40 cellular contexts compared by ENCODE assay signal in genomic region chr17:13874134-13874533, GRCh38.
"Had no signal": no experiment of that assay in that cellular context is flagged by ENCODE, and none has a peak within 500 bp of the region (broad histone marks: within the 10 kb centered on the region; RNA-seq: fewer than 3 reads in every experiment).

No MANE protein-coding gene starts in this region.

- FAIRE-seq: astrocyte, bronchial epithelial cell had no signal

- H3K4me1 ChIP-seq: adrenal gland, ascending aorta, body of pancreas, breast epithelium had no signal

- DNase-seq: activated effector memory CD4-positive, alpha-beta T cell treated with anti-CD3 and anti-CD28 coated beads, Interleukin-2, amount 50 U/mL, for 16 hours; activated effector memory CD4-positive, alpha-beta T cell treated with Interleukin-2 at 50 U/mL for 16 hours; activated gamma-delta T cell; activated gamma-delta T cell treated with Interleukin-2 at 50 U/mL for 16 hours; activated naive CD4-positive, alpha-beta T cell; activated naive CD4-positive, alpha-beta T cell treated with anti-CD3 and anti-CD28 coated beads for 36 hours; activated naive CD4-positive, alpha-beta T cell treated with anti-CD3 and anti-CD28 coated beads, Interleukin-2, amount 10 ng/mL, durations not matched to agents 7 days and 5 days; activated naive CD4-positive, alpha-beta T cell treated with anti-CD3 and anti-CD28 coated beads, Interleukin-2, amount 50 U/mL, for 16 hours; activated naive CD4-positive, alpha-beta T cell treated with Interleukin-2 at 50 U/mL for 16 hours; activated naive CD8-positive, alpha-beta T cell treated with anti-CD3 and anti-CD28 coated beads for 36 hours; activated naive CD8-positive, alpha-beta T cell treated with anti-CD3 and anti-CD28 coated beads, Interleukin-2, amount 10 ng/mL, durations not matched to agents 7 days and 5 days; activated naive CD8-positive, alpha-beta T cell treated with anti-CD3 and anti-CD28 coated beads, Interleukin-2, amount 50 U/mL, for 24 hours; activated T-cell treated with anti-CD3 and anti-CD28 coated beads, Interleukin-2, amount 50 U/mL, for 1 hour; activated T-cell treated with anti-CD3 and anti-CD28 coated beads, Interleukin-2, amount 50 U/mL, for 24 hours; activated T-cell treated with anti-CD3 and anti-CD28 coated beads, Interleukin-2, amount 50 U/mL, for 4 hours; activated T-cell treated with anti-CD3 and anti-CD28 coated beads, Interleukin-2, amount 50 U/mL, for 48 hours; activated T-cell treated with anti-CD3 and anti-CD28 coated beads, Interleukin-2, amount 50 U/mL, for 72 hours; adrenal gland; amniotic stem cell; amygdala; anterior cingulate cortex; aorta; body of pancreas; brain microvascular endothelial cell; caudate nucleus; central memory CD4-positive, alpha-beta T cell; cerebellar nuclear complex had no signal

- H3K27me3 Mint-ChIP-seq: activated naive CD4-positive, alpha-beta T cell treated with anti-CD3 and anti-CD28 coated beads, Interleukin-2, amount 10 ng/mL, durations not matched to agents 7 days and 5 days; activated naive CD4-positive, alpha-beta T cell treated with anti-CD3 and anti-CD28 coated beads, Interleukin-2, amount 50 U/mL, for 24 hours; activated naive CD8-positive, alpha-beta T cell; activated naive CD8-positive, alpha-beta T cell treated with anti-CD3 and anti-CD28 coated beads for 36 hours; activated naive CD8-positive, alpha-beta T cell treated with anti-CD3 and anti-CD28 coated beads, Interleukin-2, amount 10 ng/mL, durations not matched to agents 7 days and 5 days; activated naive CD8-positive, alpha-beta T cell treated with anti-CD3 and anti-CD28 coated beads, Interleukin-2, amount 50 U/mL, for 24 hours; activated T-cell treated with anti-CD3 and anti-CD28 coated beads, Interleukin-2, amount 50 U/mL, for 24 hours; activated T-helper 17 cell treated with anti-CD3 and anti-CD28 coated beads, Interleukin-2, amount 50 U/mL, for 72 hours; brain; central memory CD8-positive, alpha-beta T cell had no signal

- H3K36me3 ChIP-seq: adrenal gland, ascending aorta, brain microvascular endothelial cell, breast epithelium, cardiac muscle cell had no signal

- H3K36me3 Mint-ChIP-seq: activated naive CD4-positive, alpha-beta T cell treated with anti-CD3 and anti-CD28 coated beads, Interleukin-2, amount 50 U/mL, for 72 hours; activated naive CD8-positive, alpha-beta T cell treated with anti-CD3 and anti-CD28 coated beads, Interleukin-2, amount 10 ng/mL, durations not matched to agents 7 days and 5 days; brain had no signal

- H3K9me3 Mint-ChIP-seq: activated naive CD4-positive, alpha-beta T cell treated with anti-CD3 and anti-CD28 coated beads for 36 hours; activated naive CD4-positive, alpha-beta T cell treated with anti-CD3 and anti-CD28 coated beads, Interleukin-2, amount 10 ng/mL, durations not matched to agents 7 days and 5 days; activated naive CD4-positive, alpha-beta T cell treated with anti-CD3 and anti-CD28 coated beads, Interleukin-2, amount 50 U/mL, for 24 hours; activated naive CD8-positive, alpha-beta T cell treated with anti-CD3 and anti-CD28 coated beads for 36 hours; activated naive CD8-positive, alpha-beta T cell treated with anti-CD3 and anti-CD28 coated beads, Interleukin-2, amount 50 U/mL, for 24 hours; activated T-helper 2 cell treated with anti-CD3 and anti-CD28 coated beads, Interferon-gamma antibody, Interleukin-2, Interleukin-4, amounts not matched to agents 10 μg/mL and 5 μg/mL and 100 μg/mL, durations not matched to agents 14 hours and 24 hours and 36 hours; brain; central memory CD8-positive, alpha-beta T cell had no signal

- H3K27me3 ChIP-seq: adrenal gland, ascending aorta, body of pancreas, brain microvascular endothelial cell, breast epithelium had no signal

- H3K4me1 Mint-ChIP-seq: activated naive CD4-positive, alpha-beta T cell treated with anti-CD3 and anti-CD28 coated beads, Interleukin-2, amount 10 ng/mL, durations not matched to agents 7 days and 5 days; activated naive CD4-positive, alpha-beta T cell treated with anti-CD3 and anti-CD28 coated beads, Interleukin-2, amount 50 U/mL, for 24 hours; activated naive CD8-positive, alpha-beta T cell treated with anti-CD3 and anti-CD28 coated beads for 36 hours; activated naive CD8-positive, alpha-beta T cell treated with anti-CD3 and anti-CD28 coated beads, Interleukin-2, amount 10 ng/mL, durations not matched to agents 7 days and 5 days; activated naive CD8-positive, alpha-beta T cell treated with anti-CD3 and anti-CD28 coated beads, Interleukin-2, amount 50 U/mL, for 24 hours; activated T-helper 17 cell treated with anti-CD3 and anti-CD28 coated beads, Interleukin-2, amount 50 U/mL, for 72 hours; central memory CD8-positive, alpha-beta T cell had no signal

- H3K4me3 Mint-ChIP-seq: activated naive CD4-positive, alpha-beta T cell treated with anti-CD3 and anti-CD28 coated beads for 36 hours; activated naive CD4-positive, alpha-beta T cell treated with anti-CD3 and anti-CD28 coated beads, Interleukin-2, amount 10 ng/mL, durations not matched to agents 7 days and 5 days; activated naive CD4-positive, alpha-beta T cell treated with anti-CD3 and anti-CD28 coated beads, Interleukin-2, amount 50 U/mL, for 24 hours; activated naive CD8-positive, alpha-beta T cell; activated naive CD8-positive, alpha-beta T cell treated with anti-CD3 and anti-CD28 coated beads for 36 hours; activated naive CD8-positive, alpha-beta T cell treated with anti-CD3 and anti-CD28 coated beads, Interleukin-2, amount 10 ng/mL, durations not matched to agents 7 days and 5 days; activated naive CD8-positive, alpha-beta T cell treated with anti-CD3 and anti-CD28 coated beads, Interleukin-2, amount 50 U/mL, for 24 hours; activated T-cell treated with anti-CD3 and anti-CD28 coated beads, Interleukin-2, amount 50 U/mL, for 24 hours; activated T-cell treated with anti-CD3 and anti-CD28 coated beads, Interleukin-2, amount 50 U/mL, for 4 hours; activated T-cell treated with anti-CD3 and anti-CD28 coated beads, Interleukin-2, amount 50 U/mL, for 72 hours; activated T-helper 1 cell treated with anti-CD3 and anti-CD28 coated beads, Interleukin-12 subunit alpha, Interleukin-12 subunit beta, Interleukin-2, Interleukin-4 antibody, amounts not matched to agents 30 ng/mL and 10 ng/mL and 1 ng/mL, durations not matched to agents 14 hours and 24 hours and 36 hours; activated T-helper 17 cell treated with anti-CD3 and anti-CD28 coated beads, Interleukin-2, amount 50 U/mL, for 72 hours; brain; central memory CD8-positive, alpha-beta T cell had no signal

- ATAC-seq: activated naive CD4-positive, alpha-beta T cell treated with anti-CD3 and anti-CD28 coated beads, Interleukin-2, amount 50 U/mL, for 72 hours; activated naive CD8-positive, alpha-beta T cell treated with anti-CD3 and anti-CD28 coated beads, Interleukin-2, amount 50 U/mL, for 24 hours; activated T-cell treated with anti-CD3 and anti-CD28 coated beads, Interleukin-2, amount 50 U/mL, for 4 hours; activated T-cell treated with anti-CD3 and anti-CD28 coated beads, Interleukin-2, amount 50 U/mL, for 72 hours; activated T-helper 17 cell treated with anti-CD3 and anti-CD28 coated beads, Interleukin-2, amount 50 U/mL, for 72 hours; body of pancreas had no signal

- H3K9me3 ChIP-seq: adrenal gland, ascending aorta, body of pancreas, breast epithelium had no signal

- H3K4me3 ChIP-seq: adrenal gland, ascending aorta, body of pancreas, breast epithelium, cardiac muscle cell had no signal

- H3K27ac ChIP-seq: adrenal gland, ascending aorta, body of pancreas, brain microvascular endothelial cell, breast epithelium, cardiac muscle cell had no signal

- H3K27ac Mint-ChIP-seq: activated naive CD4-positive, alpha-beta T cell treated with anti-CD3 and anti-CD28 coated beads for 36 hours; activated naive CD4-positive, alpha-beta T cell treated with anti-CD3 and anti-CD28 coated beads, Interleukin-2, amount 10 ng/mL, durations not matched to agents 7 days and 5 days; activated naive CD4-positive, alpha-beta T cell treated with anti-CD3 and anti-CD28 coated beads, Interleukin-2, amount 50 U/mL, for 24 hours; activated naive CD4-positive, alpha-beta T cell treated with anti-CD3 and anti-CD28 coated beads, Interleukin-2, amount 50 U/mL, for 72 hours; activated naive CD8-positive, alpha-beta T cell; activated naive CD8-positive, alpha-beta T cell treated with anti-CD3 and anti-CD28 coated beads for 36 hours; activated naive CD8-positive, alpha-beta T cell treated with anti-CD3 and anti-CD28 coated beads, Interleukin-2, amount 10 ng/mL, durations not matched to agents 7 days and 5 days; activated naive CD8-positive, alpha-beta T cell treated with anti-CD3 and anti-CD28 coated beads, Interleukin-2, amount 50 U/mL, for 24 hours; activated T-cell treated with anti-CD3 and anti-CD28 coated beads, Interleukin-2, amount 50 U/mL, for 24 hours; activated T-cell treated with anti-CD3 and anti-CD28 coated beads, Interleukin-2, amount 50 U/mL, for 72 hours; activated T-helper 1 cell treated with anti-CD3 and anti-CD28 coated beads, Interleukin-12 subunit alpha, Interleukin-12 subunit beta, Interleukin-2, Interleukin-4 antibody, amounts not matched to agents 30 ng/mL and 10 ng/mL and 1 ng/mL, durations not matched to agents 14 hours and 24 hours and 36 hours; activated T-helper 17 cell treated with anti-CD3 and anti-CD28 coated beads, Interleukin-2, amount 50 U/mL, for 72 hours; activated T-helper 2 cell treated with anti-CD3 and anti-CD28 coated beads, Interferon-gamma antibody, Interleukin-2, Interleukin-4, amounts not matched to agents 10 μg/mL and 5 μg/mL and 100 μg/mL, durations not matched to agents 14 hours and 24 hours and 36 hours; brain had no signal
